Comparison of ENCODE assay signal across 8 cellular contexts in the genomic region with DNA sequence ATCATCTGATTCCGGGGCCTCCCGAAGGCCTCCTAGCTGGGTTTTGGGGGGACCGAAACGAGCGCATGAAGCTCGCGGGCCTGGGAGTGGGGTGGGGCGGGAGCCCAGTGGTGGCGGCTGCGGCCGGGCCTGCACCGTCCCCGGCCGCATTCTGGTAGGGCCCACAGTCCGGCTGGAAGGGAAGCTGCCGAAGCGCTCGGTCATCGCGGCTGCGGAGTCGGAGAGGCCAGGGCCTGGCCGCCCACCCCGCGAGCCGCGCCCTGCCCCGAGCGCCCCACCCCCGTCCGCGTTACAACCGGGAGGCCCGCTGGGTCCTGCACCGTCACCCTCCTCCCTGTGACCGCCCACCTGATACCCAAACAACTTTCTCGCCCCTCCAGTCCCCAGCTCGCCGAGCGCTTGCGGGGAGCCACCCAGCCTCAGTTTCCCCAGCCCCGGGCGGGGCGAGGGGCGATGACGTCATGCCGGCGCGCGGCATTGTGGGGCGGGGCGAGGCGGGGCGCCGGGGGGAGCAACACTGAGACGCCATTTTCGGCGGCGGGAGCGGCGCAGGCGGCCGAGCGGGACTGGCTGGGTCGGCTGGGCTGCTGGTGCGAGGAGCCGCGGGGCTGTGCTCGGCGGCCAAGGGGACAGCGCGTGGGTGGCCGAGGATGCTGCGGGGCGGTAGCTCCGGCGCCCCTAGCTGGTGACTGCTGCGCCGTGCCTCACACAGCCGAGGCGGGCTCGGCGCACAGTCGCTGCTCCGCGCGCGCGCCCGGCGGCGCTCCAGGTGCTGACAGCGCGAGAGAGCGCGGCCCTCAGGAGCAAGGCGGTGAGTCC. TPM values are rescaled to one million over a fixed set of nuclear protein-coding genes. Genes with fewer than 3 reads are reported as not detected.
DNase-seq lines count a peak whose midpoint lies in the region; ATAC-seq, FAIRE-seq and TF ChIP-seq lines count a peak whose summit lies in the region.

A gene (plus strand): TSS at position 528 of the 819 bp plus-strand sequence. CDS start 25,354 bp downstream, outside the sequence.

- POLR2A ChIA-PET in A673 (lab: Charles Lee; ENCODE audit: low non-redundant PET) (no interaction called here), H1 (lab: Charles Lee; ENCODE audit: partially characterized antibody) (interaction anchor here (0.6 to 2.2 kb wide), 11 partner anchors 10 to 213 kb away, joined by 3 to 8 read pairs (median 4); a partner anchor contains a TSS)

- H3K4ac ChIP-seq in H1 (replicated peaks; ENCODE audit: insufficient read length, low read depth, low read length): peak within 1 kb of the TSS; percentile 44
- peak within 1 kb of the TSS; percentile 90 for H3K4ac ChIP-seq in mesendoderm (ENCODE audit: low read depth, low read length)

- H4K8ac ChIP-seq in H1 (ENCODE audit: extremely low read depth, insufficient read depth, low read length): peak within 1 kb of the TSS; percentile 97
- peak within 1 kb of the TSS; percentile 99 for H4K8ac ChIP-seq in mesendoderm (ENCODE audit: low read depth, low read length)

- ATAC-seq in GM18511 (IDR thresholded peaks at IDR 0.05; ENCODE audit: unreplicated experiment) (peak; percentile 60), HG03064 (IDR thresholded peaks at IDR 0.05; ENCODE audit: low read depth, unreplicated experiment) (peak; percentile 46)

- H2BK15ac ChIP-seq in H1 (ENCODE audit: low read length): no peak within 1 kb of the TSS
- no peak within 1 kb of the TSS for H2BK15ac ChIP-seq in mesendoderm (replicated peaks; ENCODE audit: low read depth)

- no peaks in the 10 kb centered on the region for H3K27me3 ChIP-seq in A673 (replicated peaks; ENCODE audit: insufficient read depth, low read depth, low read length, poor library complexity)
- H3K27me3 ChIP-seq in H1 (replicated peaks in 1 of 4; ENCODE audit: control insufficient read depth in 3 of 4, extremely low read depth in 1 of 4, insufficient read depth in 3 of 4, low read length in 3 of 4): no peaks in the 10 kb centered on the region
- H3K27me3 ChIP-seq in mesendoderm (ENCODE audit: insufficient read depth, low read length, poor library complexity): no peaks in the 10 kb centered on the region

- no peak for FAIRE-seq in H1 (lab: Jason Lieb, UNC)

- H3K23me2 ChIP-seq in H1 (ENCODE audit: low read depth, low read length): peaks cover 6% of the 10 kb centered on the region; the same call in 1 of the 2 replicates

- no peak within 1 kb of the TSS for H2AFZ ChIP-seq in H1 (ENCODE audit: low read length)

- H2AK5ac ChIP-seq in H1 (ENCODE audit: low read depth, low read length) (no peak within 1 kb of the TSS), mesendoderm (ENCODE audit: low read length) (no peak within 1 kb of the TSS)

- H2BK5ac ChIP-seq in H1 (ENCODE audit: low read depth, low read length): peak within 1 kb of the TSS; percentile 90
- peak within 1 kb of the TSS; percentile 80 for H2BK5ac ChIP-seq in mesendoderm (ENCODE audit: low read length)

- H3K9ac ChIP-seq in H1 (replicated peaks in 1 of 4; ENCODE audit: extremely low read depth in 1 of 4, low read depth in 3 of 4, low read length in 3 of 4): peak within 1 kb of the TSS; percentile 71 to 99 (median 86)
- H3K9ac ChIP-seq in mesendoderm (ENCODE audit: low read length): peak within 1 kb of the TSS; percentile 95

- TF ChIP-seq EP300 in H1 (IDR thresholded peaks at IDR 0.05; ENCODE audit: borderline replicate concordance in 1 of 2, low read depth in 2 of 2, low read length in 2 of 2): no peak

- no peak for TF ChIP-seq CTCF in A673 (conservative IDR thresholded peaks at IDR 0.05; ENCODE audit: low read depth, low read length)
- TF ChIP-seq CTCF in H1 (IDR thresholded peaks at IDR 0.05; ENCODE audit: control extremely low read depth in 1 of 3, insufficient read depth in 1 of 3, low read depth in 1 of 3, low read length in 3 of 3): no peak

- H3K79me1 ChIP-seq in H1 (ENCODE audit: low read depth, low read length): peaks cover 4% of the 10 kb centered on the region; the same call in 1 of the 2 replicates
- peaks cover 6% of the 10 kb centered on the region for H3K79me1 ChIP-seq in mesendoderm (ENCODE audit: low read length)

- peak within 1 kb of the TSS; percentile 57 for H4K5ac ChIP-seq in H1 (ENCODE audit: insufficient read length, low read depth, low read length)
- no peak within 1 kb of the TSS for H4K5ac ChIP-seq in mesendoderm (ENCODE audit: low read length)

- H3K4me3 ChIP-seq in A673 (ENCODE audit: low read depth, low read length, poor library complexity, severe bottlenecking) (peak within 1 kb of the TSS; percentile 99), H1 (ENCODE audit: extremely low read depth in 1 of 4, insufficient read depth in 2 of 4, low read depth in 3 of 4, low read length in 4 of 4) (peak within 1 kb of the TSS; percentile 51 to 92 (median 70)), mesendoderm (ENCODE audit: low read length) (peak within 1 kb of the TSS; percentile 66)

- H3K9me3 ChIP-seq in A673 (ENCODE audit: low read depth, low read length, poor library complexity, severe bottlenecking) (no peaks in the 10 kb centered on the region), H1 (ENCODE audit: insufficient read depth in 2 of 2, low read depth in 1 of 2, low read length in 1 of 2) (no peaks in the 10 kb centered on the region)

- peak within 1 kb of the TSS; percentile 64 for H3K56ac ChIP-seq in H1 (replicated peaks; ENCODE audit: insufficient read length, low read depth, low read length)
- peak within 1 kb of the TSS; percentile 99 for H3K56ac ChIP-seq in mesendoderm (ENCODE audit: low read length)

- CTCF ChIA-PET in A673 (lab: Charles Lee) (interaction anchor here (0.6 kb wide), 1 partner anchor 202 kb away, joined by 13 read pairs; no protein-coding TSS in a partner anchor), H1 (lab: Charles Lee; ENCODE audit: partially characterized antibody) (no interaction called here)

- no peak within 1 kb of the TSS for H2BK12ac ChIP-seq in H1 (ENCODE audit: low read depth, low read length)

- H3K4me1 ChIP-seq in A673 (ENCODE audit: insufficient read depth, low read length, poor library complexity, severe bottlenecking) (peaks cover 20% of the 10 kb centered on the region), H1 (replicated peaks in 1 of 4; ENCODE audit: control insufficient read depth in 3 of 4, insufficient read depth in 4 of 4, low read length in 3 of 4) (peaks cover 5 to 18% (median 9%) of the 10 kb centered on the region in 4 experiments), mesendoderm (ENCODE audit: control insufficient read depth, low read depth, low read length) (peaks cover 4% of the 10 kb centered on the region)

- H3K23ac ChIP-seq in H1 (ENCODE audit: insufficient read length): no peak within 1 kb of the TSS
- no peak within 1 kb of the TSS for H3K23ac ChIP-seq in mesendoderm (ENCODE audit: low read length)

- peaks cover 13 to 40% of the 10 kb centered on the region in 2 experiments for H3K79me2 ChIP-seq in H1 (ENCODE audit: control insufficient read depth in 1 of 2, insufficient read depth in 2 of 2, low read length in 2 of 2)
- H3K79me2 ChIP-seq in mesendoderm (ENCODE audit: control insufficient read depth, insufficient read depth, low read length): peaks cover 38% of the 10 kb centered on the region

- H3K27ac ChIP-seq in A673 (ENCODE audit: low read depth, low read length, poor library complexity, severe bottlenecking) (peak within 1 kb of the TSS; percentile 92), H1 (ENCODE audit: low read depth, low read length) (peak within 1 kb of the TSS; percentile 52), mesendoderm (ENCODE audit: low read depth, low read length) (peak within 1 kb of the TSS; percentile 73)

- peak within 1 kb of the TSS; percentile 81 for H4K91ac ChIP-seq in H1 (replicated peaks; ENCODE audit: insufficient read length, low read length)

- peak; percentile 80 for DNase-seq in A673 (ENCODE audit: low spot score)
- peak; percentile 44 for DNase-seq in NCI-H510A treated with DMSO at 0.1 percent for 48 hours (lab: John Stamatoyannopoulos, UW)
- DNase-seq in activated CD8-positive, alpha-beta memory T cell treated with anti-CD3 and anti-CD28 coated beads for 48 hours (ENCODE audit: low read depth in 2 of 3, low spot score in 2 of 3): peak; percentile 74 to 83 (median 74)
- DNase-seq in H1 (ENCODE audit: low read depth in 1 of 2, low spot score in 2 of 2): peak in 1 of 2 experiments; percentile 98
- peak; percentile 75 for DNase-seq in mesendoderm
- DNase-seq in stimulated activated CD8-positive, alpha-beta memory T cell treated with anti-CD3 and anti-CD28 coated beads, Interleukin-12 subunit alpha, Interleukin-12 subunit beta, amount 100 ng/mL, for 4 hours (ENCODE audit: low read depth): peak; percentile 78

- H2BK120ac ChIP-seq in H1 (replicated peaks; ENCODE audit: low read depth, low read length) (no peak within 1 kb of the TSS), mesendoderm (ENCODE audit: low read depth, low read length) (peak within 1 kb of the TSS; percentile 32)

- no peak for TF ChIP-seq RAD21 in H1 (IDR thresholded peaks at IDR 0.05 in 1 of 2, conservative IDR thresholded peaks at IDR 0.05 in 1 of 2; ENCODE audit: low read depth in 2 of 2, low read length in 2 of 2)

- H3K14ac ChIP-seq in H1 (ENCODE audit: insufficient read length): no peak within 1 kb of the TSS

- intact Hi-C loops in A673 (cut with micrococcal nuclease; ENCODE audit: unreplicated experiment): no loop called here

- H3K4me2 ChIP-seq in H1 (ENCODE audit: insufficient read depth in 1 of 2, low read depth in 2 of 2, low read length in 2 of 2) (peak within 1 kb of the TSS; percentile 72 to 89), mesendoderm (ENCODE audit: low read length) (peak within 1 kb of the TSS; percentile 47)

- H2BK20ac ChIP-seq in H1 (ENCODE audit: low read length): no peak within 1 kb of the TSS

- TSS peak; percentile 87 for BruUV-seq in A673 (replicated peaks; lab: Mats Ljungman, UMichigan)

- H3K18ac ChIP-seq in H1 (ENCODE audit: extremely low read depth, low read length): peak within 1 kb of the TSS; percentile 78
- H3K18ac ChIP-seq in mesendoderm (ENCODE audit: low read length): peak within 1 kb of the TSS; percentile 86

- peaks cover 7 to 14% of the 10 kb centered on the region in 2 experiments for H4K20me1 ChIP-seq in H1 (replicated peaks in 1 of 2; ENCODE audit: control insufficient read depth in 1 of 2, insufficient read depth in 2 of 2, low read length in 2 of 2)

- 1% methylated on average over 16 of the region's 97 CpGs; no CpG with 5 or more reads in 1 of the 2 experiments for WGBS in H1 (ENCODE audit: extremely low coverage in 1 of 2, insufficient coverage in 1 of 2, insufficient read length in 1 of 2, insufficient replicate concordance in 2 of 2, low coverage in 1 of 2, low lambda C conversion rate in 2 of 2, missing lambda C conversion rate in 1 of 2), 2 experiments
- WGBS in mesendoderm (ENCODE audit: extremely low coverage, insufficient coverage, low lambda C conversion rate): no CpG with 5 or more reads among the region's 97 CpGs

- no peaks in the 10 kb centered on the region for H3K36me3 ChIP-seq in A673 (ENCODE audit: insufficient read depth, low read length, poor library complexity, severe bottlenecking)
- H3K36me3 ChIP-seq in H1 (ENCODE audit: control insufficient read depth in 2 of 4, insufficient read depth in 4 of 4, low read length in 3 of 4): no peaks in the 10 kb centered on the region
- no peaks in the 10 kb centered on the region for H3K36me3 ChIP-seq in mesendoderm (ENCODE audit: control insufficient read depth, insufficient read depth, low read length)

- TF ChIP-seq POLR2A in H1 (IDR thresholded peaks at IDR 0.05; ENCODE audit: control extremely low read depth in 1 of 2, low read depth in 2 of 2, low read length in 2 of 2): peak; percentile 72 to 83

RNA-seq across cellular contexts. Expression of the gene that starts here (rescaled TPM):
- 163 and 171 TPM in 2 replicates for total RNA-seq in A673 (2021)
- total RNA-seq in H1 (2021; fragmentation: NEBNext Ultra II Directional; extraction: Animal tissue kit (Norgen Biotek cat#: 25700)): 130 and 134 TPM in 2 replicates
- 84.6 and 123 TPM in 2 replicates for polyA plus RNA-seq in H1 (2011; rRNA removed)
- polyA plus RNA-seq in H1 (2011; cell fraction: cytosol; rRNA removed): 180 TPM
- polyA plus RNA-seq in H1 (2011; cell fraction: nucleus; rRNA removed): 156 TPM
- polyA plus RNA-seq in H1 (2012, experiment 1 of 2): 95.8 to 111 TPM (median 101 TPM) in 4 replicates
- polyA plus RNA-seq in H1 (2012, experiment 2 of 2): 24.2 TPM
- polyA plus RNA-seq in H1 (2013, experiment 1 of 2): 73.2 TPM
- polyA plus RNA-seq in H1 (2013, experiment 2 of 2): 65.8 TPM
- polyA minus RNA-seq in H1 (2011; rRNA and poly(A)+ RNA removed): 64.1 and 66.9 TPM in 2 replicates
- 83.5 TPM for polyA minus RNA-seq in H1 (2011; cell fraction: cytosol; rRNA and poly(A)+ RNA removed)
- polyA minus RNA-seq in H1 (2011; cell fraction: nucleus; rRNA and poly(A)+ RNA removed): 96.2 TPM
- polyA plus RNA-seq in mesendoderm (2013, experiment 1 of 2): 73.1 TPM
- 71.9 TPM for polyA plus RNA-seq in mesendoderm (2013, experiment 2 of 2)
